In genomic region chr5:102796014-102796413, GRCh38 we compare ENCODE assay signal across 1 cellular context.
TF ChIP-seq lines count a peak whose summit lies in the region.

No MANE protein-coding gene starts in this region.

TF ChIP-seq in HepG2, 621 proteins besides CTCF, POLR2A, EP300 and RAD21 (continued from another document and continues in another):
- TF ChIP-seq RFXAP (CRISPR knock-in tag; IDR thresholded peaks at IDR 0.05; ENCODE audit: borderline replicate concordance) (0 out of 2 replicates have a peak, but pooled peaks have one; percentile 43), ZBTB37 (CRISPR knock-in tag; IDR thresholded peaks at IDR 0.05) (0 out of 2 replicates have a peak, but pooled peaks have one; percentile 58), ZFP36L2 (CRISPR knock-in tag; IDR thresholded peaks at IDR 0.05) (no peak), E2F2 (CRISPR knock-in tag; IDR thresholded peaks at IDR 0.05; ENCODE audit: borderline replicate concordance) (no peak), IKZF1 (IDR thresholded peaks at IDR 0.05) (no peak), YEATS4 (CRISPR knock-in tag; IDR thresholded peaks at IDR 0.05; ENCODE audit: borderline replicate concordance) (peak; percentile 44; the same call in 1 of the 2 replicates), ZNF609 (CRISPR knock-in tag; IDR thresholded peaks at IDR 0.05; ENCODE audit: borderline replicate concordance) (peak; percentile 85; the same call in 1 of the 2 replicates), NCOA2 (CRISPR knock-in tag; IDR thresholded peaks at IDR 0.05) (no peak), NFRKB (IDR thresholded peaks at IDR 0.05) (no peak), ZFY (CRISPR knock-in tag; IDR thresholded peaks at IDR 0.05) (peak; percentile 20; the same call in 1 of the 2 replicates), MED1 (CRISPR knock-in tag; IDR thresholded peaks at IDR 0.05) (peak; percentile 33; the same call in 1 of the 2 replicates), NR2F1 (CRISPR knock-in tag; IDR thresholded peaks at IDR 0.05) (peak in 1 of 2 experiments; percentile 55; a peak in 2 of 4 replicates), CENPBD1 (CRISPR knock-in tag; IDR thresholded peaks at IDR 0.05; ENCODE audit: borderline replicate concordance, low read depth) (no peak), ARID5B (CRISPR knock-in tag; IDR thresholded peaks at IDR 0.05) (peak; percentile 73), MEF2D (CRISPR knock-in tag; IDR thresholded peaks at IDR 0.05) (peak; percentile 63; the same call in 1 of the 2 replicates), ZNF543 (CRISPR knock-in tag; IDR thresholded peaks at IDR 0.05) (no peak), AKAP8 (CRISPR knock-in tag; IDR thresholded peaks at IDR 0.05) (no peak), PPARG (CRISPR knock-in tag; conservative IDR thresholded peaks at IDR 0.05) (no peak), ZNF589 (CRISPR knock-in tag; conservative IDR thresholded peaks at IDR 0.05) (no peak), TBX2 (CRISPR knock-in tag; IDR thresholded peaks at IDR 0.05; ENCODE audit: borderline replicate concordance) (peak; percentile 82), ZBTB40 (IDR thresholded peaks at IDR 0.05) (no peak), ZBTB40 (CRISPR knock-in tag; IDR thresholded peaks at IDR 0.05) (no peak), IRX3 (CRISPR knock-in tag; IDR thresholded peaks at IDR 0.05; ENCODE audit: borderline replicate concordance, low read depth) (no peak), FOXJ3 (CRISPR knock-in tag; IDR thresholded peaks at IDR 0.05; ENCODE audit: borderline replicate concordance) (peak; percentile 61; the same call in 1 of the 2 replicates), TFDP2 (CRISPR knock-in tag; IDR thresholded peaks at IDR 0.05) (no peak), KDM2A (CRISPR knock-in tag; IDR thresholded peaks at IDR 0.05; ENCODE audit: borderline replicate concordance, low read depth) (no peak), ZNF616 (CRISPR knock-in tag; IDR thresholded peaks at IDR 0.05; ENCODE audit: low read depth) (no peak), ARNTL (CRISPR knock-in tag; IDR thresholded peaks at IDR 0.05) (no peak), NR0B2 (CRISPR knock-in tag; IDR thresholded peaks at IDR 0.05) (no peak), GABPB1 (CRISPR knock-in tag; IDR thresholded peaks at IDR 0.05) (no peak; the same call in 1 of the 2 replicates), ONECUT2 (CRISPR knock-in tag; IDR thresholded peaks at IDR 0.05) (peak; percentile 92), JUN (CRISPR knock-in tag; IDR thresholded peaks at IDR 0.05) (no peak), DPF2 (CRISPR knock-in tag; IDR thresholded peaks at IDR 0.05; ENCODE audit: borderline replicate concordance, low read depth) (0 out of 2 replicates have a peak, but pooled peaks have one; percentile 56), MAFF (IDR thresholded peaks at IDR 0.05; ENCODE audit: low read depth, low read length) (no peak)
